Comparison of ENCODE assay signal across 9 cellular contexts in genomic region chr10:100965820-100966219, GRCh38. TPM values are rescaled to one million over a fixed set of nuclear protein-coding genes. Genes with fewer than 3 reads are reported as not detected.
"Had no signal": no experiment of that assay in that cellular context is flagged by ENCODE, and none has a peak within 500 bp of the region (broad histone marks: within the 10 kb centered on the region; RNA-seq: fewer than 3 reads in every experiment).

No MANE protein-coding gene starts in this region.

- H3K9me3 ChIP-seq: HAP-1 had no signal

- DNase-seq: GM23248, GOT3, H7, HFFc6, KG1 had no signal

- H3K4me3 Mint-ChIP-seq: HFFc6, IgD-negative memory B cell had no signal

- H3K4me3 ChIP-seq: GM23248, HAP-1 had no signal

- H3K9me3 Mint-ChIP-seq: HFFc6, IgD-negative memory B cell had no signal

- H3K27ac ChIP-seq: GM23248 had no signal

- ATAC-seq: HCT116 had no signal

- FAIRE-seq: HTR-8/SVneo had no signal

- H2AFZ ChIP-seq: GM23248 had no signal

- H3K9ac ChIP-seq: GM23248 had no signal

- H3K27ac Mint-ChIP-seq: HFFc6, IgD-negative memory B cell had no signal

- H3K27me3 Mint-ChIP-seq: IgD-negative memory B cell had no signal

RNA-seq across cellular contexts. Expression of gene SEMA4G, which starts 3.5 kb away (rescaled TPM):
- polyA plus RNA-seq: IgD-negative memory B cell had no signal
